ENCODE assay signal across 9 cellular contexts in genomic region chr5:139473565-139473964, GRCh38. TPM values are rescaled to one million over a fixed set of nuclear protein-coding genes. Genes with fewer than 3 reads are reported as not detected.
A peak's percentile ranks its signal among the peaks of the same experiment; 100 is the strongest.
DNase-seq lines count a peak whose midpoint lies in the region; ATAC-seq and TF ChIP-seq lines count a peak whose summit lies in the region.
"Had no signal": no experiment of that assay in that cellular context is flagged by ENCODE, and none has a peak within 500 bp of the region (broad histone marks: within the 10 kb centered on the region; RNA-seq: fewer than 3 reads in every experiment).

No MANE protein-coding gene starts in this region.

- H3K4me3 ChIP-seq in HUES64 (ENCODE audit: low read length): no peak overlapping the region
- no peak overlapping the region for H3K4me3 ChIP-seq in neural progenitor cell
- no peak overlapping the region for H3K4me3 ChIP-seq in aorta (ENCODE audit: low read length in 2 of 2)
- H3K4me3 ChIP-seq: Peyer's patch, testis had no signal

- peak overlapping the region; percentile 94 for H3K27ac Mint-ChIP-seq in MCF 10A (ENCODE audit: low read depth, unreplicated experiment)
- peak overlapping the region; percentile 96 for H3K27ac Mint-ChIP-seq in neural progenitor cell

- H3K4me3 Mint-ChIP-seq in MCF 10A (ENCODE audit: unreplicated experiment) (no peak overlapping the region), neural progenitor cell (peak overlapping the region; percentile 30)

- TF ChIP-seq CTCF in MCF 10A (IDR thresholded peaks at IDR 0.05; ENCODE audit: unreplicated experiment): no peak
- TF ChIP-seq CTCF in neural progenitor cell (IDR thresholded peaks at IDR 0.05): no peak

- peak overlapping the region; percentile 53 for H2AFZ ChIP-seq in neural progenitor cell (replicated peaks)

- H3K9me3 Mint-ChIP-seq in MCF 10A (ENCODE audit: unreplicated experiment) (no peaks in the 10 kb centered on the region), neural progenitor cell (no peaks in the 10 kb centered on the region)

- CTCF ChIA-PET in MCF 10A (lab: Yijun Ruan, JAX): no interaction called here

- H3K27ac ChIP-seq in HUES64 (ENCODE audit: low read depth, low read length) (peak overlapping the region; percentile 81), neural progenitor cell (peak overlapping the region; percentile 34), aorta (ENCODE audit: low read depth in 1 of 2, low read length in 2 of 2) (no peak overlapping the region)

- intact Hi-C loops in MCF 10A (cut with micrococcal nuclease): no loop called here
- intact Hi-C loops in aorta (cut with DNase I): no loop called here

- H3K27me3 ChIP-seq in HUES64 (ENCODE audit: insufficient read depth, low read length) (no peaks in the 10 kb centered on the region), neural progenitor cell (no peaks in the 10 kb centered on the region), aorta (ENCODE audit: control insufficient read depth in 1 of 2, insufficient read depth in 2 of 2, low read length in 1 of 2) (no peaks in the 10 kb centered on the region)
- H3K27me3 ChIP-seq: Peyer's patch, testis had no signal

- H3K4me1 Mint-ChIP-seq in MCF 10A (ENCODE audit: insufficient read depth, unreplicated experiment) (peaks cover 15% of the 10 kb centered on the region), neural progenitor cell (peaks cover 29% of the 10 kb centered on the region)

- H3K79me2 ChIP-seq in neural progenitor cell (ENCODE audit: low read depth): no peaks in the 10 kb centered on the region

- 78% methylated on average over 2 of the region's 2 CpGs for WGBS in HUES64
- WGBS in aorta, 2 donors: 81 to 82% methylated on average over 2 of the region's 2 CpGs

- no peaks in the 10 kb centered on the region for H3K27me3 Mint-ChIP-seq in MCF 10A (ENCODE audit: insufficient read depth, unreplicated experiment)
- peaks cover 6% of the 10 kb centered on the region for H3K27me3 Mint-ChIP-seq in neural progenitor cell (ENCODE audit: insufficient read depth, low read depth)

- POLR2A ChIA-PET in MCF 10A (lab: Yijun Ruan, JAX): interaction anchor here (0.7 to 1.7 kb wide), 5 partner anchors 9 to 44 kb away, joined by 3 to 10 read pairs (median 4); partner anchors contain the start of genes DNAJC18 and STING1

- ATAC-seq in HG03565 (IDR thresholded peaks at IDR 0.05; ENCODE audit: unreplicated experiment) (no peak), aorta (ENCODE audit: low FRiP score) (no peak)

- H3K36me3 ChIP-seq in HUES64 (ENCODE audit: insufficient read depth, low read length) (no peaks in the 10 kb centered on the region), neural progenitor cell (no peaks in the 10 kb centered on the region), aorta (ENCODE audit: control insufficient read depth in 1 of 2, insufficient read depth in 2 of 2, low read length in 1 of 2) (peaks cover 3 to 5% of the 10 kb centered on the region in 2 donors)

- peaks cover 18% of the 10 kb centered on the region for H3K4me1 ChIP-seq in HUES64 (ENCODE audit: insufficient read depth, low read length)
- H3K4me1 ChIP-seq in neural progenitor cell: peaks cover 29% of the 10 kb centered on the region
- H3K4me1 ChIP-seq in aorta (ENCODE audit: control insufficient read depth in 1 of 2, insufficient read depth in 2 of 2, low read length in 2 of 2): no peaks in the 10 kb centered on the region
- H3K4me1 ChIP-seq: testis had no signal

- peak; percentile 87 for DNase-seq in MCF 10A (ENCODE audit: unreplicated experiment)
- no peak for DNase-seq in neural progenitor cell (ENCODE audit: low spot score)
- no peak for DNase-seq in GM19238 (ENCODE audit: insufficient read length, low spot score)
- no peak for DNase-seq in aorta
- DNase-seq: Peyer's patch, testis had no signal

- peaks cover 29% of the 10 kb centered on the region for H3F3A ChIP-seq in neural progenitor cell (ENCODE audit: low read depth)

- no peaks in the 10 kb centered on the region for H4K20me1 ChIP-seq in neural progenitor cell (ENCODE audit: low read depth)

- BruUV-seq in MCF 10A (replicated peaks; lab: Mats Ljungman, UMichigan): no TSS peak

- peaks cover 7% of the 10 kb centered on the region for H3K36me3 Mint-ChIP-seq in MCF 10A (ENCODE audit: insufficient read depth, unreplicated experiment)
- no peaks in the 10 kb centered on the region for H3K36me3 Mint-ChIP-seq in neural progenitor cell

- H3K4me2 ChIP-seq in neural progenitor cell: peak overlapping the region; percentile 58

- no peak overlapping the region for H3K9ac ChIP-seq in HUES64 (ENCODE audit: low read depth, low read length)
- H3K9ac ChIP-seq in neural progenitor cell: no peak overlapping the region

- H3K9me3 ChIP-seq in HUES64 (ENCODE audit: insufficient read depth, low read depth, low read length) (no peaks in the 10 kb centered on the region), neural progenitor cell (ENCODE audit: low read depth) (no peaks in the 10 kb centered on the region), aorta (ENCODE audit: control insufficient read depth, low read length) (no peaks in the 10 kb centered on the region)
- H3K9me3 ChIP-seq: Peyer's patch, testis had no signal

RNA-seq across cellular contexts. Expression of gene SMIM33, which starts 2.8 kb away (rescaled TPM):
- polyA plus RNA-seq in HUES64 (2013, experiment 1 of 2): not detected
- polyA plus RNA-seq in HUES64 (2013, experiment 2 of 2): not detected
- total RNA-seq in MCF 10A (2022) (not detected in 2 replicates), neural progenitor cell (ENCODE audit: low replicate concordance) (not detected in 2 replicates), aorta (not detected)
- not detected for polyA plus RNA-seq in aorta
- total RNA-seq: myocyte had no signal

RNA-seq across cellular contexts. Expression of gene STING1, which starts 9.0 kb away (rescaled TPM):
- polyA plus RNA-seq in HUES64 (2013, experiment 1 of 2): 0.10 TPM
- 0.32 TPM for polyA plus RNA-seq in HUES64 (2013, experiment 2 of 2)
- 33.1 and 35.1 TPM in 2 replicates for total RNA-seq in MCF 10A (2022)
- 0.07 and 0.19 TPM in 2 replicates for total RNA-seq in neural progenitor cell (ENCODE audit: low replicate concordance)
- total RNA-seq in aorta: 100 to 1,000 TPM; 111 to 151 TPM
- 100 to 1,000 TPM in 1 of 2 donors, 10 to 100 TPM in 1; 23.9 to 180 TPM for polyA plus RNA-seq in aorta

RNA-seq across cellular contexts. Expression of gene ECSCR, which starts 11.0 kb away (rescaled TPM):
- polyA plus RNA-seq in HUES64 (2013, experiment 1 of 2): 3.5 TPM
- 4.6 TPM for polyA plus RNA-seq in HUES64 (2013, experiment 2 of 2)
- total RNA-seq in MCF 10A (2022) (not detected in 2 replicates), neural progenitor cell (ENCODE audit: low replicate concordance) (not detected in 2 replicates), aorta (10 to 100 TPM; 33.2 to 51.3 TPM)
- polyA plus RNA-seq in aorta: 10 to 100 TPM in 1 of 2 donors, 1 to 10 TPM in 1; 6.1 to 11.6 TPM
- total RNA-seq: myocyte had no signal

RNA-seq across cellular contexts. Expression of gene DNAJC18, which starts 34.2 kb away (rescaled TPM):
- 20.7 TPM for polyA plus RNA-seq in HUES64 (2013, experiment 1 of 2)
- polyA plus RNA-seq in HUES64 (2013, experiment 2 of 2): 27.8 TPM
- 14.1 and 15.1 TPM in 2 replicates for total RNA-seq in MCF 10A (2022)
- total RNA-seq in neural progenitor cell (ENCODE audit: low replicate concordance): 13.7 and 21.7 TPM in 2 replicates
- 10 to 100 TPM; 18.5 to 26.4 TPM for total RNA-seq in aorta
- 1 to 10 TPM; 4.3 to 9.7 TPM for polyA plus RNA-seq in aorta

Comparison
In these comparisons a context has a peak if more than half of its experiments do, and no peak if none do; other contexts are left out.
1. H3K27ac ChIP-seq: peak in HUES64 (single experiment) and neural progenitor cell (single experiment); none in aorta (0 of 2).
2. RNA of gene STING1, which starts 9.0 kb away (total RNA-seq): 111 to 151 TPM in aorta and 33.1 to 35.1 TPM in MCF 10A; 0.07 to 0.19 TPM in neural progenitor cell; every median in the first group is over 10 times any median in the second.
3. RNA of gene ECSCR, which starts 11.0 kb away (total RNA-seq): 33.2 to 51.3 TPM in aorta; not detected in neural progenitor cell and not detected in MCF 10A; every median in the first group is over 10 times any median in the second.